ENCODE assay signal across 1 cellular context in the genomic region with DNA sequence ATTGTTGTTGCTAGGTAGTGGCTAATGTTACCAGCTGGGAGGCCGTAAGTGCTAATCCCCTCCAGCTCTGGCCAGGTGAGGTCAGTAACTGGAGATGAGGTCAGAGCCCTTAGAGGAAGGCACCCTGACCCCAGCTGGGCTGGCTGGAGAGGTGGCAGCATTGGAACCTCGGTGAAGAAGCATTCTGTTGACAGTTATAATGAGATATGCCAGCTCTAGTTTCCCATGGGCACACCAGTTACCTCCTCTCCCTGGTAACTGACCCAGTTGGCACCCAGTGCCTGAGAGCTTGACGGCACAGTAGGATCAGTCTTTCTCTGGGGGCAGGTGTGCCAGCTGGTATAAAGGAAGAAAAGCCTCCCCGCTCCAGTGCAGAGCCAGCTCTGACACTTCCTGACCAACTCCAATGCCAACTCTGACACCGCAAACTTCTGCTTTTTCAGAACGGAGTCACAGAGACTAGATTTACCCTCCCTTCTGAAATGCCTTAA.
TF ChIP-seq lines count a peak whose summit lies in the region.

No MANE protein-coding gene starts in this region.

TF ChIP-seq in GM23338, 12 proteins besides CTCF, POLR2A, EP300 and RAD21 (continued from another document):
- TF ChIP-seq ETS1 (IDR thresholded peaks at IDR 0.05) (no peak), STAT1 (IDR thresholded peaks at IDR 0.05; ENCODE audit: unreplicated experiment) (no peak), NANOG (IDR thresholded peaks at IDR 0.05; ENCODE audit: borderline replicate concordance) (no peak), EZH2phosphoT487 (IDR thresholded peaks at IDR 0.05; ENCODE audit: unreplicated experiment) (no peak), CREB1 (CRISPR knock-in tag; IDR thresholded peaks at IDR 0.05; ENCODE audit: low read depth) (no peak), JUNB (IDR thresholded peaks at IDR 0.05; ENCODE audit: unreplicated experiment) (no peak), ZNF114 (CRISPR knock-in tag; IDR thresholded peaks at IDR 0.05) (no peak), EZH2 (IDR thresholded peaks at IDR 0.05; ENCODE audit: low read depth, unreplicated experiment) (no peak), ZNF462 (CRISPR knock-in tag; IDR thresholded peaks at IDR 0.05) (no peak)
